Comparison of ENCODE assay signal across 8 cellular contexts in the genomic region with DNA sequence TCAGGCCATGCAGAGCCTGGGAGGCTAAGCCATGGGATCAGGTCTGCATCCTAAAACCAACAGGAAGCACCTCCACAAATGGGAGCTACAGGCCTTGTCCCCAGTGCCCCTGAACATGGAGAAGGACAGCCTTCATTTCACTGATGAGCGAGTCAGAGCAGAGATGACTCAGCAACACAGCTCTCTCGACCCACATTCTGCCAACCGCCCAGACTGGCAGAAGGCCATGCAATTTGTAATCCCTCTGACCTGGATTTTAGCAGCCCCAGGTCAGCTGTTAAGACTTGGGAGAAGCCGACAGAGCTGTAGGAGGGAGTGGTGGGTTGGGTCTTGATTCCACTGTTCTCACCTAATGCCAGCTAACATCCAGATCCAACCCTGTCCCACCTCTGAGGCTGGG. TPM values are rescaled to one million over a fixed set of nuclear protein-coding genes. Genes with fewer than 3 reads are reported as not detected.
DNase-seq lines count a peak whose midpoint lies in the region; ATAC-seq and TF ChIP-seq lines count a peak whose summit lies in the region.

No MANE protein-coding gene starts in this region.

- H3K4me3 Mint-ChIP-seq in CD4-positive, alpha-beta T cell, result no peak overlapping the region
- H3K4me3 Mint-ChIP-seq in activated naive CD8-positive, alpha-beta T cell treated with anti-CD3 and anti-CD28 coated beads, Interleukin-2, amount 50 U/mL, for 24 hours, result no peak overlapping the region
- peak overlapping the region; percentile 29 for H3K4me3 Mint-ChIP-seq in stimulated activated memory B cell treated with anti-CD40 and anti-IgM and Interleukin-4, amounts not matched to agents 10 μg/mL and 1 μg/mL and 100 μg/mL, for 72 hours

- peak in 1 of 10 experiments; percentile 25 for DNase-seq in CD4-positive, alpha-beta T cell
- DNase-seq in NCI-H2029 (lab: John Stamatoyannopoulos, UW), result peak; percentile 83
- DNase-seq in activated naive CD8-positive, alpha-beta T cell treated with anti-CD3 and anti-CD28 coated beads, Interleukin-2, amount 50 U/mL, for 24 hours, result peak; percentile 45
- DNase-seq in right atrium auricular region (ENCODE audit: low spot score), result peak; percentile 78
- DNase-seq in esophagus muscularis mucosa (ENCODE audit: extremely low spot score), result no peak

- H3K4me1 Mint-ChIP-seq in CD4-positive, alpha-beta T cell (ENCODE audit: low read depth), result peaks cover 79% of the 10 kb centered on the region
- peaks cover 77% of the 10 kb centered on the region for H3K4me1 Mint-ChIP-seq in activated naive CD8-positive, alpha-beta T cell treated with anti-CD3 and anti-CD28 coated beads, Interleukin-2, amount 50 U/mL, for 24 hours
- peaks cover 95% of the 10 kb centered on the region for H3K4me1 Mint-ChIP-seq in stimulated activated memory B cell treated with anti-CD40 and anti-IgM and Interleukin-4, amounts not matched to agents 10 μg/mL and 1 μg/mL and 100 μg/mL, for 72 hours

- intact Hi-C loops in CD4-positive, alpha-beta T cell (cut with DNase I, micrococcal nuclease), result no loop called here
- intact Hi-C loops in esophagus muscularis mucosa (cut with DNase I), result no loop called here

- POLR2A ChIA-PET in CD4-positive, alpha-beta T cell (lab: Charles Lee), result no interaction called here

- WGBS in esophagus muscularis mucosa, result 29% methylated on average over 4 of the region's 4 CpGs

- no peaks in the 10 kb centered on the region for H3K27me3 ChIP-seq in CD4-positive, alpha-beta T cell (ENCODE audit: control insufficient read depth, insufficient read depth, low read length)
- H3K27me3 ChIP-seq in right atrium auricular region (no peaks in the 10 kb centered on the region), esophagus muscularis mucosa (no peaks in the 10 kb centered on the region)

- TF ChIP-seq EP300 in esophagus muscularis mucosa (IDR thresholded peaks at IDR 0.05), result no peak

- CTCF ChIA-PET in CD4-positive, alpha-beta T cell (lab: Charles Lee), result interaction anchor here (0.8 to 1.2 kb wide), 3 partner anchors 8 to 14 kb away, joined by 3 read pairs; no protein-coding TSS in a partner anchor

- H3K9me3 Mint-ChIP-seq in CD4-positive, alpha-beta T cell, result no peaks in the 10 kb centered on the region
- no peaks in the 10 kb centered on the region for H3K9me3 Mint-ChIP-seq in activated naive CD8-positive, alpha-beta T cell treated with anti-CD3 and anti-CD28 coated beads, Interleukin-2, amount 50 U/mL, for 24 hours
- no peaks in the 10 kb centered on the region for H3K9me3 Mint-ChIP-seq in stimulated activated memory B cell treated with anti-CD40 and anti-IgM and Interleukin-4, amounts not matched to agents 10 μg/mL and 1 μg/mL and 100 μg/mL, for 72 hours

- no peaks in the 10 kb centered on the region for H3K27me3 Mint-ChIP-seq in CD4-positive, alpha-beta T cell
- H3K27me3 Mint-ChIP-seq in activated naive CD8-positive, alpha-beta T cell treated with anti-CD3 and anti-CD28 coated beads, Interleukin-2, amount 50 U/mL, for 24 hours, result no peaks in the 10 kb centered on the region
- no peaks in the 10 kb centered on the region for H3K27me3 Mint-ChIP-seq in stimulated activated memory B cell treated with anti-CD40 and anti-IgM and Interleukin-4, amounts not matched to agents 10 μg/mL and 1 μg/mL and 100 μg/mL, for 72 hours

- H3K36me3 ChIP-seq in right atrium auricular region (no peaks in the 10 kb centered on the region), esophagus muscularis mucosa (no peaks in the 10 kb centered on the region)

- peaks cover 0 to 26% of the 10 kb centered on the region in 2 donors for H3K4me1 ChIP-seq in right atrium auricular region
- peaks cover 26 to 44% (median 31%) of the 10 kb centered on the region in 4 donors for H3K4me1 ChIP-seq in esophagus muscularis mucosa

- H3K4me3 ChIP-seq in right atrium auricular region, result no peak overlapping the region
- no peak overlapping the region for H3K4me3 ChIP-seq in esophagus muscularis mucosa

- no peak for TF ChIP-seq POLR2A in esophagus muscularis mucosa (IDR thresholded peaks at IDR 0.05; ENCODE audit: low read depth)

- no peak overlapping the region for H3K27ac ChIP-seq in CD4-positive, alpha-beta T cell (ENCODE audit: low read depth, low read length)
- H3K27ac ChIP-seq in right atrium auricular region (peak overlapping the region in 1 of 2 donors; percentile 52), esophagus muscularis mucosa (replicated peaks in 1 of 4) (no peak overlapping the region)

- TF ChIP-seq CTCF in CD4-positive, alpha-beta T cell (IDR thresholded peaks at IDR 0.05), result no peak
- TF ChIP-seq CTCF in right atrium auricular region (IDR thresholded peaks at IDR 0.05) (no peak), esophagus muscularis mucosa (IDR thresholded peaks at IDR 0.05) (no peak)

- peaks cover 26% of the 10 kb centered on the region for H3K36me3 Mint-ChIP-seq in CD4-positive, alpha-beta T cell (ENCODE audit: low read depth)
- peaks cover 17% of the 10 kb centered on the region for H3K36me3 Mint-ChIP-seq in activated naive CD8-positive, alpha-beta T cell treated with anti-CD3 and anti-CD28 coated beads, Interleukin-2, amount 50 U/mL, for 24 hours (ENCODE audit: low read depth)
- H3K36me3 Mint-ChIP-seq in stimulated activated memory B cell treated with anti-CD40 and anti-IgM and Interleukin-4, amounts not matched to agents 10 μg/mL and 1 μg/mL and 100 μg/mL, for 72 hours, result peaks cover 40% of the 10 kb centered on the region

- H3K27ac Mint-ChIP-seq in CD4-positive, alpha-beta T cell, result peak overlapping the region; percentile 50
- H3K27ac Mint-ChIP-seq in activated naive CD8-positive, alpha-beta T cell treated with anti-CD3 and anti-CD28 coated beads, Interleukin-2, amount 50 U/mL, for 24 hours, result no peak overlapping the region
- H3K27ac Mint-ChIP-seq in stimulated activated memory B cell treated with anti-CD40 and anti-IgM and Interleukin-4, amounts not matched to agents 10 μg/mL and 1 μg/mL and 100 μg/mL, for 72 hours, result peak overlapping the region; percentile 79

- no peaks in the 10 kb centered on the region for H3K9me3 ChIP-seq in CD4-positive, alpha-beta T cell (ENCODE audit: control insufficient read depth, low read length)
- H3K9me3 ChIP-seq in right atrium auricular region, result no peaks in the 10 kb centered on the region
- no peaks in the 10 kb centered on the region for H3K9me3 ChIP-seq in esophagus muscularis mucosa

- peak; percentile 57 for ATAC-seq in CD4-positive, alpha-beta T cell (ENCODE audit: poor library complexity)
- peak; percentile 38 for ATAC-seq in GM21381 (IDR thresholded peaks at IDR 0.05; ENCODE audit: unreplicated experiment)
- peak; percentile 81 for ATAC-seq in activated naive CD8-positive, alpha-beta T cell treated with anti-CD3 and anti-CD28 coated beads, Interleukin-2, amount 50 U/mL, for 24 hours
- ATAC-seq in stimulated activated memory B cell treated with anti-CD40 and anti-IgM and Interleukin-4, amounts not matched to agents 10 μg/mL and 1 μg/mL and 100 μg/mL, for 72 hours, result peak; percentile 60
- no peak for ATAC-seq in HG03175 (IDR thresholded peaks at IDR 0.05; ENCODE audit: unreplicated experiment)

RNA-seq across cellular contexts. Expression of a gene that starts 25.5 kb away (rescaled TPM):
- 10 to 100 TPM; 49.6 to 53.1 TPM for total RNA-seq in CD4-positive, alpha-beta T cell
- total RNA-seq in right atrium auricular region, result 10 to 100 TPM; 21.4 to 24.1 TPM
- 10 to 100 TPM; 23.7 to 42.1 (median 37.5) TPM for total RNA-seq in esophagus muscularis mucosa
